6 cellular contexts compared by ENCODE assay signal in genomic region chr9:127931092-127931881, GRCh38. TPM values are rescaled to one million over a fixed set of nuclear protein-coding genes. Genes with fewer than 3 reads are reported as not detected.
DNase-seq lines count a peak whose midpoint lies in the region; ATAC-seq and TF ChIP-seq lines count a peak whose summit lies in the region.

No MANE protein-coding gene starts in this region.

- peak overlapping the region; percentile 54 for H3K4me3 ChIP-seq in neuron (ENCODE audit: low read length)

- no peak for TF ChIP-seq CTCF in MCF 10A (IDR thresholded peaks at IDR 0.05; ENCODE audit: unreplicated experiment)

- H3K36me3 Mint-ChIP-seq in activated CD4-positive, alpha-beta T cell treated with anti-CD3 and anti-CD28 coated beads for 36 hours (ENCODE audit: low read depth), result peaks cover 17% of the 10 kb centered on the region
- no peaks in the 10 kb centered on the region for H3K36me3 Mint-ChIP-seq in MCF 10A (ENCODE audit: insufficient read depth, unreplicated experiment)

- POLR2A ChIA-PET in activated CD4-positive, alpha-beta T cell treated with anti-CD3 and anti-CD28 coated beads for 36 hours (lab: Charles Lee), result interaction anchor here (0.6 kb wide), 2 partner anchors 51 to 148 kb away, joined by 3 read pairs; no protein-coding TSS in a partner anchor
- POLR2A ChIA-PET in MCF 10A (lab: Yijun Ruan, JAX), result interaction anchor here (1.1 to 1.9 kb wide), 3 partner anchors 9 to 197 kb away, joined by 3 to 8 read pairs (median 3); partner anchors contain the start of gene TOR2A

- no peaks in the 10 kb centered on the region for H3K9me3 ChIP-seq in neuron (ENCODE audit: low read length)

- no peaks in the 10 kb centered on the region for H3K27me3 Mint-ChIP-seq in activated CD4-positive, alpha-beta T cell treated with anti-CD3 and anti-CD28 coated beads for 36 hours
- no peaks in the 10 kb centered on the region for H3K27me3 Mint-ChIP-seq in MCF 10A (ENCODE audit: insufficient read depth, unreplicated experiment)

- DNase-seq in activated CD4-positive, alpha-beta T cell treated with anti-CD3 and anti-CD28 coated beads for 36 hours, result peak; percentile 53
- DNase-seq in activated CD4-positive, alpha-beta T cell treated with anti-CD3 and anti-CD28 coated beads for 48 hours, result no peak
- peak; percentile 82 for DNase-seq in NAMALWA (ENCODE audit: low spot score)
- peak; percentile 58 for DNase-seq in MCF 10A (ENCODE audit: unreplicated experiment)
- no peak for DNase-seq in mesenteric fat pad (ENCODE audit: low spot score)

- intact Hi-C loops in activated CD4-positive, alpha-beta T cell treated with anti-CD3 and anti-CD28 coated beads for 36 hours (cut with DNase I, micrococcal nuclease), result no loop called here
- intact Hi-C loops in MCF 10A (cut with micrococcal nuclease), result no loop called here

- peak; percentile 27 for ATAC-seq in activated CD4-positive, alpha-beta T cell treated with anti-CD3 and anti-CD28 coated beads for 36 hours

- H3K4me1 ChIP-seq in neuron (ENCODE audit: insufficient read depth, low read length), result peaks cover 27% of the 10 kb centered on the region

- H3K27ac Mint-ChIP-seq in activated CD4-positive, alpha-beta T cell treated with anti-CD3 and anti-CD28 coated beads for 36 hours, result no peak overlapping the region
- H3K27ac Mint-ChIP-seq in MCF 10A (ENCODE audit: low read depth, unreplicated experiment), result no peak overlapping the region

- peak overlapping the region; percentile 45 for H3K4me3 Mint-ChIP-seq in activated CD4-positive, alpha-beta T cell treated with anti-CD3 and anti-CD28 coated beads for 36 hours
- H3K4me3 Mint-ChIP-seq in MCF 10A (ENCODE audit: unreplicated experiment), result peak overlapping the region; percentile 51

- H3K36me3 ChIP-seq in neuron (ENCODE audit: insufficient read depth, low read length), result peaks cover 4% of the 10 kb centered on the region

- peaks cover 26% of the 10 kb centered on the region for H3K27me3 ChIP-seq in neuron (ENCODE audit: insufficient read depth, low read length)

- CTCF ChIA-PET in activated CD4-positive, alpha-beta T cell treated with anti-CD3 and anti-CD28 coated beads for 36 hours (lab: Charles Lee), result interaction anchor here (0.6 to 4.2 kb wide), 5 partner anchors 10 to 263 kb away, joined by 3 to 18 read pairs (median 9); partner anchors contain the start of gene TOR2A
- CTCF ChIA-PET in MCF 10A (lab: Yijun Ruan, JAX), result no interaction called here

- no peak overlapping the region for H2AFZ ChIP-seq in neuron (ENCODE audit: low read depth, low read length)

- BruUV-seq in MCF 10A (replicated peaks; lab: Mats Ljungman, UMichigan), result no TSS peak

- H3K4me1 Mint-ChIP-seq in activated CD4-positive, alpha-beta T cell treated with anti-CD3 and anti-CD28 coated beads for 36 hours, result peaks cover 38% of the 10 kb centered on the region
- peaks cover 23% of the 10 kb centered on the region for H3K4me1 Mint-ChIP-seq in MCF 10A (ENCODE audit: insufficient read depth, unreplicated experiment)

- H3K9me3 Mint-ChIP-seq in activated CD4-positive, alpha-beta T cell treated with anti-CD3 and anti-CD28 coated beads for 36 hours (ENCODE audit: low read depth), result no peaks in the 10 kb centered on the region
- H3K9me3 Mint-ChIP-seq in MCF 10A (ENCODE audit: unreplicated experiment), result no peaks in the 10 kb centered on the region

RNA-seq across cellular contexts. Expression of gene PIP5KL1, which starts 0.7 kb away (rescaled TPM):
- 1 to 10 TPM; 1.9 to 2.8 TPM for total RNA-seq in activated CD4-positive, alpha-beta T cell treated with anti-CD3 and anti-CD28 coated beads for 36 hours
- total RNA-seq in MCF 10A (2022), result 4.0 and 5.7 TPM in 2 replicates
- total RNA-seq in mesenteric fat pad, result 2.2 TPM

RNA-seq across cellular contexts. Expression of gene DPM2, which starts 6.4 kb away (rescaled TPM):
- total RNA-seq in activated CD4-positive, alpha-beta T cell treated with anti-CD3 and anti-CD28 coated beads for 36 hours, result 10 to 100 TPM; 44.1 to 46.6 TPM
- total RNA-seq in MCF 10A (2022), result 41.5 and 41.8 TPM in 2 replicates
- total RNA-seq in mesenteric fat pad, result 20.9 TPM

RNA-seq across cellular contexts. Expression of gene ST6GALNAC4, which starts 14.4 kb away (rescaled TPM):
- 10 to 100 TPM; 14.9 to 20.7 TPM for total RNA-seq in activated CD4-positive, alpha-beta T cell treated with anti-CD3 and anti-CD28 coated beads for 36 hours
- 36.3 and 39.5 TPM in 2 replicates for total RNA-seq in MCF 10A (2022)
- total RNA-seq in mesenteric fat pad, result 40.0 TPM

RNA-seq across cellular contexts. Expression of gene ST6GALNAC6, which starts 31.9 kb away (rescaled TPM):
- 10 to 100 TPM; 46.3 to 63.3 TPM for total RNA-seq in activated CD4-positive, alpha-beta T cell treated with anti-CD3 and anti-CD28 coated beads for 36 hours
- 16.5 and 17.6 TPM in 2 replicates for total RNA-seq in MCF 10A (2022)
- total RNA-seq in mesenteric fat pad, result 109 TPM

RNA-seq across cellular contexts. Expression of gene EEIG1, which starts 49.5 kb away (rescaled TPM):
- 10 to 100 TPM; 56.2 to 58.4 TPM for total RNA-seq in activated CD4-positive, alpha-beta T cell treated with anti-CD3 and anti-CD28 coated beads for 36 hours
- total RNA-seq in MCF 10A (2022) (17.5 and 23.9 TPM in 2 replicates), mesenteric fat pad (12.8 TPM)

Comparison
In these comparisons a context has a peak if more than half of its experiments do, and no peak if none do; other contexts are left out.
1. DNase-seq: peak in activated CD4-positive, alpha-beta T cell treated with anti-CD3 and anti-CD28 coated beads for 36 hours (single experiment), NAMALWA (single experiment) and MCF 10A (single experiment); none in activated CD4-positive, alpha-beta T cell treated with anti-CD3 and anti-CD28 coated beads for 48 hours (single experiment) and mesenteric fat pad (single experiment).